ENCODE assay signal across 14 cellular contexts in the genomic region with DNA sequence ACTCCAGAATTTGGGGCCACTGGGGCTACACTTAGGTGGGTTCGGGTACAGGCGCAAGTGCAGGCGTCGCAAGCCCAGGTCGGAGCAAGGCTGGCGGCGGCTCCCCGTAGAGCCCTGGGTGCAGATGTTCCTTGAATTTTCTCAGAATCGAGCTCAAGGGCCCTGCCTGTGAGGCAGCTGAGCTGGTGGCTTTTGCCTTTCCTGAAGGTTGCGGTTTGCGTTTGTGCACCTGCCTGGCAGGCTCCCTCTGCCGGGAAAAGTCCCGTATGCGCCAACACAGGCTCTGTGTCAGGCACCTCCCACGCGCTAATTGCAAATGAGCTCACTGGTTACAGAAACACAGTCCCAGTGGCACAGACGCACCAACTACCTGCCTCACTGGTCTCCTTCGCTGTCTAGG. TPM values are rescaled to one million over a fixed set of nuclear protein-coding genes. Genes with fewer than 3 reads are reported as not detected.
DNase-seq lines count a peak whose midpoint lies in the region; ATAC-seq and TF ChIP-seq lines count a peak whose summit lies in the region.
"Had no signal": no experiment of that assay in that cellular context is flagged by ENCODE, and none has a peak within 500 bp of the region (broad histone marks: within the 10 kb centered on the region; RNA-seq: fewer than 3 reads in every experiment).

No MANE protein-coding gene starts in this region.

- no peaks in the 10 kb centered on the region for H3K27me3 ChIP-seq in dorsolateral prefrontal cortex
- H3K27me3 ChIP-seq: MG63 had no signal

- peak overlapping the region; percentile 77 for H3K27ac Mint-ChIP-seq in activated CD4-positive, alpha-beta memory T cell treated with anti-CD3 and anti-CD28 coated beads for 36 hours

- peak; percentile 62 for DNase-seq in NCI-H2107 treated with DMSO at 0.1 percent for 48 hours (lab: John Stamatoyannopoulos, UW; ENCODE audit: unreplicated experiment)
- DNase-seq in activated CD4-positive, alpha-beta memory T cell treated with anti-CD3 and anti-CD28 coated beads for 36 hours, result peak; percentile 82
- DNase-seq in dorsolateral prefrontal cortex, result peak in 1 of 10 donors; percentile 43
- DNase-seq in stimulated activated CD4-positive, alpha-beta T cell treated with anti-CD3 and anti-CD28 coated beads, TNF-alpha, amount 100 ng/mL, for 4 hours (ENCODE audit: low read depth in 3 of 3), result peak in 2 of 3 experiments; percentile 40 to 50
- DNase-seq in T1000 (lab: John Stamatoyannopoulos, UW), result no peak
- DNase-seq in effector CD8-positive, alpha-beta T cell (lab: John Stamatoyannopoulos, UW), result no peak
- DNase-seq: MG63, NCI-H526 treated with DMSO at 0.1 percent for 48 hours, SHP77 treated with DMSO at 0.1 percent for 48 hours had no signal

- peak overlapping the region; percentile 68 to 100 (median 97) for H3K27ac ChIP-seq in dorsolateral prefrontal cortex
- H3K27ac ChIP-seq: epithelial cell of prostate had no signal

- ATAC-seq in GM19397 (IDR thresholded peaks at IDR 0.05; ENCODE audit: unreplicated experiment), result no peak

- TF ChIP-seq CTCF in dorsolateral prefrontal cortex (IDR thresholded peaks at IDR 0.05 in 54 of 56, conservative IDR thresholded peaks at IDR 0.05 in 2 of 56; ENCODE audit: low read depth in 1 of 56, partially characterized antibody in 56 of 56), result no peak

- no peak overlapping the region for H3K4me3 Mint-ChIP-seq in activated CD4-positive, alpha-beta memory T cell treated with anti-CD3 and anti-CD28 coated beads for 36 hours

- peaks cover 21% of the 10 kb centered on the region for H3K36me3 Mint-ChIP-seq in activated CD4-positive, alpha-beta memory T cell treated with anti-CD3 and anti-CD28 coated beads for 36 hours

- intact Hi-C loops in activated CD4-positive, alpha-beta memory T cell treated with anti-CD3 and anti-CD28 coated beads for 36 hours (cut with micrococcal nuclease), result no loop called here
- intact Hi-C loops in dorsolateral prefrontal cortex (cut with DNase I), result no loop called here

- H3K27me3 Mint-ChIP-seq in activated CD4-positive, alpha-beta memory T cell treated with anti-CD3 and anti-CD28 coated beads for 36 hours, result no peaks in the 10 kb centered on the region

- POLR2A ChIA-PET in activated CD4-positive, alpha-beta memory T cell treated with anti-CD3 and anti-CD28 coated beads for 36 hours (lab: Charles Lee), result no interaction called here

- no peaks in the 10 kb centered on the region for H3K9me3 Mint-ChIP-seq in activated CD4-positive, alpha-beta memory T cell treated with anti-CD3 and anti-CD28 coated beads for 36 hours

- H3K4me1 Mint-ChIP-seq in activated CD4-positive, alpha-beta memory T cell treated with anti-CD3 and anti-CD28 coated beads for 36 hours (ENCODE audit: low read depth), result peaks cover 15% of the 10 kb centered on the region

- CTCF ChIA-PET in activated CD4-positive, alpha-beta memory T cell treated with anti-CD3 and anti-CD28 coated beads for 36 hours (lab: Charles Lee), result interaction anchor here (0.6 to 2.2 kb wide), 7 partner anchors 10 to 452 kb away, joined by 3 to 32 read pairs (median 3); partner anchors contain the start of gene SMIM44

- H3K4me3 ChIP-seq in dorsolateral prefrontal cortex, result peak overlapping the region in 30 of 59 donors; percentile 4 to 89 (median 66)
- H3K4me3 ChIP-seq: MG63 had no signal

RNA-seq across cellular contexts. Expression of gene DOHH, which starts 5.9 kb away (rescaled TPM):
- 10 to 100 TPM; 15.0 to 17.0 TPM for total RNA-seq in activated CD4-positive, alpha-beta memory T cell treated with anti-CD3 and anti-CD28 coated beads for 36 hours
- total RNA-seq in dorsolateral prefrontal cortex, result 10 to 100 TPM; 16.9 to 48.4 (median 26.1) TPM

RNA-seq across cellular contexts. Expression of gene SMIM44, which starts 11.3 kb away (rescaled TPM):
- total RNA-seq in activated CD4-positive, alpha-beta memory T cell treated with anti-CD3 and anti-CD28 coated beads for 36 hours, result not detected
- 1 to 10 TPM in 2 of 120 experiments, not detected in 118; 1.4 to 1.6 TPM for total RNA-seq in dorsolateral prefrontal cortex
- total RNA-seq: Caco-2, mesenteric fat pad, posterior vena cava had no signal

RNA-seq across cellular contexts. Expression of gene FZR1, which starts 11.6 kb away (rescaled TPM):
- total RNA-seq in activated CD4-positive, alpha-beta memory T cell treated with anti-CD3 and anti-CD28 coated beads for 36 hours, result 10 to 100 TPM; 43.5 to 46.9 TPM
- total RNA-seq in dorsolateral prefrontal cortex, result 10 to 100 TPM; 46.4 to 99.1 (median 71.7) TPM

RNA-seq across cellular contexts. Expression of gene SMIM24, which starts 14.2 kb away (rescaled TPM):
- total RNA-seq in activated CD4-positive, alpha-beta memory T cell treated with anti-CD3 and anti-CD28 coated beads for 36 hours, result not detected
- total RNA-seq in dorsolateral prefrontal cortex, result 10 to 100 TPM in 4 of 120 experiments, 1 to 10 TPM in 112, under 1 TPM in 3, not detected in 1; 0.80 to 14.7 (median 4.2) TPM
- total RNA-seq: posterior vena cava had no signal

RNA-seq across cellular contexts. Expression of gene TEKTIP1, which starts 44.4 kb away (rescaled TPM):
- total RNA-seq in activated CD4-positive, alpha-beta memory T cell treated with anti-CD3 and anti-CD28 coated beads for 36 hours, result 1 to 10 TPM; 1.1 to 1.8 TPM
- 10 to 100 TPM in 3 of 120 experiments, 1 to 10 TPM in 117; 1.0 to 11.2 (median 4.6) TPM for total RNA-seq in dorsolateral prefrontal cortex

Comparison
In these comparisons a context has a peak if more than half of its experiments do, and no peak if none do; other contexts are left out.
1. DNase-seq: peak in NCI-H2107 treated with DMSO at 0.1 percent for 48 hours (single experiment), activated CD4-positive, alpha-beta memory T cell treated with anti-CD3 and anti-CD28 coated beads for 36 hours (single experiment) and stimulated activated CD4-positive, alpha-beta T cell treated with anti-CD3 and anti-CD28 coated beads, TNF-alpha, amount 100 ng/mL, for 4 hours (2 of 3); none in T1000 (single experiment) and effector CD8-positive, alpha-beta T cell (single experiment).